In the genomic region with DNA sequence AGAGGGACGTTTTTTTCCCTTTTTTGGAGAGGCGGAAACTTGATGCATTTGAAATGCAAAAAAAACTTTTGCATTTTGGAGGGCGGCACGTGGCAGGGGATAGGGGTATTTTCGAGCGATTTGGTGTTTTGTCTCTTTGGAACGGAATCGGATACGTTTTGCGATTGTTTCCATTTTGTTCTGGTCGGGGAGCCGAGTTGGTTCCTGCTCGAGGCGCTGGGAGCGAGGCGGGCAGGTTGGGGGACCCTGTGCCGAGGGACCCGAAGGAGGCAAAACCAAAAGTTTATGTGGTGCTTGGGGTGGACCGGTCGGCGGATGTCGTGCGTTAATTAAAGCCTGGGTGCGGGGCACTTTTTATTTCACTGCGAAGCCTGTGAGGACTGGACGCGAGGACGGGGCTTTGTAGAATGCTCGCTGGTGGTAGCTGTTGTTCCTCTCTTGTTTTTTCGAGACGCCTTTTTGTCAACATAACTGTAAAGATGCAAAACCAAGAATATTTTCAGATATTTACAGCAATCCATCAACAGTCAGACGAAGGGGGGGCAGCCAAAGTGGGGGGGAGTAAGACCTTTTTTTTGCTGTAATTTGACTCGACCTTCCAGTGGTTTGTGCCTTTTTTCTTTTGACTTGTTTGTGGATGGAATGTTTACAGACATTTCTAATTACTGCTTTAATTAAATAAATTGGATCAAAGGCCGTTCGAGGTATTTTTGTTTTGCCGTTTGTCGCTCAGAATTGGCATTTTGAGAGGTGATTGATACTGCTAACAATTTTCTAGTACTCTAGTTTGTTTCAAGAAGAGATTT, we compare ENCODE assay signal across 8 cellular contexts. TPM values are rescaled to one million over a fixed set of nuclear protein-coding genes. Genes with fewer than 3 reads are reported as not detected.
DNase-seq lines count a peak whose midpoint lies in the region; ATAC-seq, FAIRE-seq and TF ChIP-seq lines count a peak whose summit lies in the region.

No MANE protein-coding gene starts in this region.

- peak; percentile 13 to 56 (median 32) for DNase-seq in CD4-positive, alpha-beta T cell
- DNase-seq in HS-27A (ENCODE audit: low read depth): peak; percentile 17
- peak; percentile 13 to 45 (median 26) for DNase-seq in T-helper 1 cell
- DNase-seq in K562 (ENCODE audit: extremely low read depth in 1 of 4, low spot score in 3 of 4): peak in 2 of 4 experiments; percentile 34 to 65
- no peak for DNase-seq in HuH-7 (ENCODE audit: low spot score)

- peak overlapping the region; percentile 94 to 99 for H3K9ac ChIP-seq in K562 (ENCODE audit: insufficient read depth in 1 of 2, low read depth in 2 of 2, low read length in 2 of 2)

- no peaks in the 10 kb centered on the region for H3K27me3 ChIP-seq in CD4-positive, alpha-beta T cell (ENCODE audit: control insufficient read depth, insufficient read depth, low read length)
- H3K27me3 ChIP-seq in K562 (ENCODE audit: control insufficient read depth in 2 of 2, insufficient read depth in 2 of 2, low read length in 2 of 2): no peaks in the 10 kb centered on the region

- no peaks in the 10 kb centered on the region for H3K9me3 ChIP-seq in CD4-positive, alpha-beta T cell (ENCODE audit: control insufficient read depth, low read length)
- H3K9me3 ChIP-seq in K562 (replicated peaks; ENCODE audit: control insufficient read depth, insufficient read depth, low read depth, low read length) (no peaks in the 10 kb centered on the region; the same call in 1 of the 2 replicates), iPS-18c (ENCODE audit: control insufficient read depth, insufficient read depth, low read length) (no peaks in the 10 kb centered on the region)

- H3K36me3 ChIP-seq in K562 (ENCODE audit: control insufficient read depth, insufficient read depth, low read length): peaks cover 42% of the 10 kb centered on the region

- under 1% methylated on average over 37 of the region's 37 CpGs for WGBS in K562 (ENCODE audit: insufficient coverage, low coverage, missing lambda C conversion rate)

- TF ChIP-seq RAD21 in K562 (CRISPR knock-in tag; conservative IDR thresholded peaks at IDR 0.05 in 1 of 2, IDR thresholded peaks at IDR 0.05 in 1 of 2): no peak; a peak in 1 of 4 replicates

- POLR2A ChIA-PET in CD4-positive, alpha-beta T cell (lab: Charles Lee): interaction anchor here (0.6 to 6.7 kb wide), 28 partner anchors 11 to 1954 kb away, joined by 3 to 750 read pairs (median 16); a partner anchor contains a TSS
- POLR2A ChIA-PET in K562 (lab: Yijun Ruan, JAX): interaction anchor here (0.6 to 3.9 kb wide), 14 partner anchors 10 to 123 kb away, joined by 3 to 100 read pairs (median 5); a partner anchor contains a TSS

- H3K4me1 Mint-ChIP-seq in CD4-positive, alpha-beta T cell (ENCODE audit: low read depth): peaks cover 71% of the 10 kb centered on the region

- peaks cover 82% of the 10 kb centered on the region for H3K36me3 Mint-ChIP-seq in CD4-positive, alpha-beta T cell (ENCODE audit: low read depth)

- in situ Hi-C loops in K562 (cut with MboI): no loop called here

- H4K20me1 ChIP-seq in K562 (replicated peaks; ENCODE audit: control insufficient read depth, insufficient read depth, low read length): peaks cover 46% of the 10 kb centered on the region

- FAIRE-seq in K562 (lab: Jason Lieb, UNC): peak; percentile 35

- TSS peak; percentile 43 for BruUV-seq in K562 (replicated peaks; lab: Mats Ljungman, UMichigan)

- no peak for TF ChIP-seq CTCF in CD4-positive, alpha-beta T cell (IDR thresholded peaks at IDR 0.05)
- no peak for TF ChIP-seq CTCF in K562 (IDR thresholded peaks at IDR 0.05 in 2 of 3, conservative IDR thresholded peaks at IDR 0.05 in 1 of 3; ENCODE audit: insufficient read depth in 2 of 3, low read depth in 1 of 3, low read length in 3 of 3)

- no peak overlapping the region for H2AFZ ChIP-seq in K562 (ENCODE audit: low read depth, low read length)

- H3K27ac ChIP-seq in CD4-positive, alpha-beta T cell (ENCODE audit: low read depth, low read length): peak overlapping the region; percentile 97
- peak overlapping the region; percentile 97 for H3K27ac ChIP-seq in K562 (ENCODE audit: extremely low read depth, low read depth, low read length)
- peak overlapping the region; percentile 91 to 100 (median 98) for H3K27ac ChIP-seq in skin epidermis

- H3K4me3 Mint-ChIP-seq in CD4-positive, alpha-beta T cell: peak overlapping the region; percentile 100

- CTCF ChIA-PET in CD4-positive, alpha-beta T cell (lab: Charles Lee): interaction anchor here (1.4 to 1.9 kb wide), 3 partner anchors 20 to 64 kb away, joined by 5 to 27 read pairs (median 6); a partner anchor contains a TSS
- CTCF ChIA-PET in K562 (lab: Yijun Ruan, JAX; ENCODE audit: low intra/inter-chr PET ratio): interaction anchor here (0.9 to 3.3 kb wide), 5 partner anchors 47 to 588 kb away, joined by 3 to 56 read pairs (median 4); no protein-coding TSS in a partner anchor

- no peak for TF ChIP-seq EP300 in K562 (IDR thresholded peaks at IDR 0.05; ENCODE audit: low read length)

- H3K79me2 ChIP-seq in K562 (ENCODE audit: control insufficient read depth, insufficient read depth, low read length): peaks cover 70% of the 10 kb centered on the region

- no peaks in the 10 kb centered on the region for H3K9me3 Mint-ChIP-seq in CD4-positive, alpha-beta T cell

- peaks cover 7 to 24% of the 10 kb centered on the region in 2 experiments for H3K4me1 ChIP-seq in K562 (replicated peaks in 1 of 2; ENCODE audit: control insufficient read depth in 2 of 2, insufficient read depth in 2 of 2, low read length in 2 of 2)

- peak overlapping the region; percentile 83 for H3K4me2 ChIP-seq in K562 (ENCODE audit: insufficient read depth, low read length)

- no peaks in the 10 kb centered on the region for H3K27me3 Mint-ChIP-seq in CD4-positive, alpha-beta T cell

- intact Hi-C loops in CD4-positive, alpha-beta T cell (cut with DNase I, micrococcal nuclease): loop anchor here (1.0 to 10.0 kb wide), 10 partner anchors 57 to 871 kb away; a partner anchor contains a TSS
- intact Hi-C loops in K562 (cut with micrococcal nuclease): loop anchor here (1.0 to 5.0 kb wide), 6 partner anchors 47 to 251 kb away; a partner anchor contains a TSS

- peaks cover 8% of the 10 kb centered on the region for H3K9me1 ChIP-seq in K562 (ENCODE audit: control insufficient read depth, insufficient read depth, low read length)

- peak overlapping the region; percentile 94 for H3K4me3 ChIP-seq in K562
- peak overlapping the region; percentile 92 for H3K4me3 ChIP-seq in iPS-18c (ENCODE audit: insufficient read depth, low read depth, low read length)
- peak overlapping the region; percentile 72 to 89 (median 75) for H3K4me3 ChIP-seq in skin epidermis

- peak overlapping the region; percentile 99 for H3K27ac Mint-ChIP-seq in CD4-positive, alpha-beta T cell

- ATAC-seq in CD4-positive, alpha-beta T cell (ENCODE audit: poor library complexity): no peak
- ATAC-seq in K562: peak; percentile 13

- TF ChIP-seq POLR2A in GM19193 (IDR thresholded peaks at IDR 0.05; ENCODE audit: extremely low read depth, insufficient read depth, insufficient read length): peak; percentile 39
- no peak for TF ChIP-seq POLR2A in K562 (conservative IDR thresholded peaks at IDR 0.05)

TF ChIP-seq in K562, 482 proteins besides CTCF, POLR2A, EP300 and RAD21 (continues in another document):
- TF ChIP-seq CTBP1 (IDR thresholded peaks at IDR 0.05; ENCODE audit: borderline replicate concordance): no peak
- 0 out of 2 replicates have a peak, but pooled peaks have one; percentile 57 for TF ChIP-seq DMBX1 (CRISPR knock-in tag; IDR thresholded peaks at IDR 0.05; ENCODE audit: borderline replicate concordance)
- TF ChIP-seq ZKSCAN8 (CRISPR knock-in tag; IDR thresholded peaks at IDR 0.05): no peak
- 0 out of 4 replicates have a peak, but pooled peaks of 1 of the 2 experiments have one; percentile 22 for TF ChIP-seq TEAD1 (CRISPR knock-in tag; IDR thresholded peaks at IDR 0.05)
- TF ChIP-seq, protein P1, sequence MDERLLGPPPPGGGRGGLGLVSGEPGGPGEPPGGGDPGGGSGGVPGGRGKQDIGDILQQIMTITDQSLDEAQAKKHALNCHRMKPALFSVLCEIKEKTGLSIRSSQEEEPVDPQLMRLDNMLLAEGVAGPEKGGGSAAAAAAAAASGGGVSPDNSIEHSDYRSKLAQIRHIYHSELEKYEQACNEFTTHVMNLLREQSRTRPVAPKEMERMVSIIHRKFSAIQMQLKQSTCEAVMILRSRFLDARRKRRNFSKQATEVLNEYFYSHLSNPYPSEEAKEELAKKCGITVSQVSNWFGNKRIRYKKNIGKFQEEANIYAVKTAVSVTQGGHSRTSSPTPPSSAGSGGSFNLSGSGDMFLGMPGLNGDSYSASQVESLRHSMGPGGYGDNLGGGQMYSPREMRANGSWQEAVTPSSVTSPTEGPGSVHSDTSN (CRISPR knock-in tag; IDR thresholded peaks at IDR 0.05; ENCODE audit: low read depth): no peak
- TF ChIP-seq, protein P1 (tag; conservative IDR thresholded peaks at IDR 0.05; ENCODE audit: low read depth): 0 out of 2 replicates have a peak, but pooled peaks have one; percentile 30

RNA-seq across cellular contexts. Expression of a gene that starts 1.0 kb away (rescaled TPM):
- total RNA-seq in CD4-positive, alpha-beta T cell: 100 to 1,000 TPM; 372 to 380 TPM
- 33.3 and 126 TPM in 2 replicates for total RNA-seq in K562 (2011; cell fraction: chromatin; rRNA removed; ENCODE audit: low replicate concordance)
- 45.1 and 46.9 TPM in 2 replicates for total RNA-seq in K562 (2011; cell fraction: nucleolus; rRNA removed)
- 88.2 and 158 TPM in 2 replicates for total RNA-seq in K562 (2011; cell fraction: nucleoplasm; rRNA removed)
- 412 and 510 TPM in 2 replicates for total RNA-seq in K562 (2014; rRNA removed)
- total RNA-seq in K562 (2014; rRNA removed; fragmentation: Illumina TruSeq; extraction: Trizol): 517 and 565 TPM in 2 replicates
- total RNA-seq in K562 (2015; rRNA removed; fragmentation: Illumina TruSeq; extraction: Trizol): 394 and 426 TPM in 2 replicates
- total RNA-seq in K562 (2021): 808 and 835 TPM in 2 replicates
- polyA plus RNA-seq in K562 (2011; rRNA removed): 812 and 877 TPM in 2 replicates
- 605 and 678 TPM in 2 replicates for polyA plus RNA-seq in K562 (2011; cell fraction: cytosol; rRNA removed)
- 136 and 194 TPM in 2 replicates for polyA plus RNA-seq in K562 (2011; cell fraction: nucleus; rRNA removed)
- polyA plus RNA-seq in K562 (2012): 834 and 880 TPM in 2 replicates
- 758 and 923 TPM in 2 replicates for polyA plus RNA-seq in K562 (2014; fragmentation: Illumina TruSeq; extraction: Trizol)
- 100 to 1,000 TPM; 543 to 591 TPM for polyA plus RNA-seq in K562 (2014; fragmentation: Nextera tagmentation; extraction: Ambion mirVana)
- 975 and 1,083 TPM in 2 replicates for polyA plus RNA-seq in K562 (2014; rRNA removed)
- polyA minus RNA-seq in K562 (2011; rRNA and poly(A)+ RNA removed): 127 and 157 TPM in 2 replicates
- 116 and 160 TPM in 2 replicates for polyA minus RNA-seq in K562 (2011; cell fraction: cytosol; rRNA and poly(A)+ RNA removed)
- polyA minus RNA-seq in K562 (2011; cell fraction: nucleus; rRNA and poly(A)+ RNA removed): 24.4 and 52.3 TPM in 2 replicates
